In genomic region chr4:184649026-184649970, GRCh38 we compare ENCODE assay signal across 8 cellular contexts. TPM values are rescaled to one million over a fixed set of nuclear protein-coding genes. Genes with fewer than 3 reads are reported as not detected.
DNase-seq lines count a peak whose midpoint lies in the region; ATAC-seq and TF ChIP-seq lines count a peak whose summit lies in the region.

CASP3 (minus strand) TSS chr4:184649447; CDS start chr4:184638453, 10,994 bp downstream.
A gene with protein sequence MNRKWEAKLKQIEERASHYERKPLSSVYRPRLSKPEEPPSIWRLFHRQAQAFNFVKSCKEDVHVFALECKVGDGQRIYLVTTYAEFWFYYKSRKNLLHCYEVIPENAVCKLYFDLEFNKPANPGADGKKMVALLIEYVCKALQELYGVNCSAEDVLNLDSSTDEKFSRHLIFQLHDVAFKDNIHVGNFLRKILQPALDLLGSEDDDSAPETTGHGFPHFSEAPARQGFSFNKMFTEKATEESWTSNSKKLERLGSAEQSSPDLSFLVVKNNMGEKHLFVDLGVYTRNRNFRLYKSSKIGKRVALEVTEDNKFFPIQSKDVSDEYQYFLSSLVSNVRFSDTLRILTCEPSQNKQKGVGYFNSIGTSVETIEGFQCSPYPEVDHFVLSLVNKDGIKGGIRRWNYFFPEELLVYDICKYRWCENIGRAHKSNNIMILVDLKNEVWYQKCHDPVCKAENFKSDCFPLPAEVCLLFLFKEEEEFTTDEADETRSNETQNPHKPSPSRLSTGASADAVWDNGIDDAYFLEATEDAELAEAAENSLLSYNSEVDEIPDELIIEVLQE (plus strand): TSS chr4:184649738. CDS start chr4:184657141, 7,403 bp downstream.

- DNase-seq in BJ (ENCODE audit: low read depth) (peak; percentile 70), GM19240 (ENCODE audit: insufficient read length, low spot score) (peak; percentile 37), NCI-H524 (lab: John Stamatoyannopoulos, UW) (peak; percentile 62 to 91), chondrocyte (ENCODE audit: low spot score) (peak; percentile 99), left colon (peak; percentile 96 to 98)
- DNase-seq in activated CD4-positive, alpha-beta T cell treated with anti-CD3 and anti-CD28 coated beads for 36 hours = peak; percentile 98
- peak; percentile 89 to 96 for DNase-seq in stimulated activated CD4-positive, alpha-beta T cell treated with anti-CD3 and anti-CD28 coated beads, Interleukin-1b, Interleukin-23, amount 100 ng/mL, for 4 hours (ENCODE audit: low read depth in 2 of 2)

- H3K4me3 Mint-ChIP-seq in activated CD4-positive, alpha-beta T cell treated with anti-CD3 and anti-CD28 coated beads for 36 hours = peak within 1 kb of the TSS; percentile 94
- H3K4me3 Mint-ChIP-seq in chondrocyte (ENCODE audit: unreplicated experiment) = peak within 1 kb of the TSS; percentile 81

- POLR2A ChIA-PET in BJ (lab: Charles Lee) = interaction anchor here (0.6 to 0.7 kb wide), 2 partner anchors 69 to 288 kb away, joined by 5 to 6 read pairs; no protein-coding TSS in a partner anchor
- POLR2A ChIA-PET in activated CD4-positive, alpha-beta T cell treated with anti-CD3 and anti-CD28 coated beads for 36 hours (lab: Charles Lee) = interaction anchor here (0.6 to 1.9 kb wide), 5 partner anchors 84 to 382 kb away, joined by 3 to 15 read pairs (median 6); partner anchors contain the start of genes CENPU and IRF2

- peak within 1 kb of the TSS; percentile 76 for H3K4me3 ChIP-seq in BJ (ENCODE audit: low read depth, low read length)

- H3K9me3 Mint-ChIP-seq in activated CD4-positive, alpha-beta T cell treated with anti-CD3 and anti-CD28 coated beads for 36 hours (ENCODE audit: low read depth) = no peaks in the 10 kb centered on the region
- no peaks in the 10 kb centered on the region for H3K9me3 Mint-ChIP-seq in chondrocyte (ENCODE audit: low read depth)

- CTCF ChIA-PET in BJ (lab: Yijun Ruan, JAX) = interaction anchor here (1.0 to 1.1 kb wide), 2 partner anchors 10 to 96 kb away, joined by 3 read pairs; no protein-coding TSS in a partner anchor
- CTCF ChIA-PET in activated CD4-positive, alpha-beta T cell treated with anti-CD3 and anti-CD28 coated beads for 36 hours (lab: Charles Lee) = interaction anchor here (0.7 to 2.7 kb wide), 3 partner anchors 135 to 385 kb away, joined by 3 to 11 read pairs (median 3); no protein-coding TSS in a partner anchor

- intact Hi-C loops in activated CD4-positive, alpha-beta T cell treated with anti-CD3 and anti-CD28 coated beads for 36 hours (cut with DNase I, micrococcal nuclease) = loop anchor here (1.0 to 5.0 kb wide), 20 partner anchors 76 to 1205 kb away; partner anchors contain the start of genes CENPU (in 2 of the 2), IRF2 (in 2 of the 2), ACSL1 (in 1 of the 2) and ANKRD37 (in 1 of the 2)
- intact Hi-C loops in left colon (cut with DNase I, micrococcal nuclease) = loop anchor here in 1 of 2 donors (10.0 kb wide), 1 partner anchor 76 kb away; no protein-coding TSS in a partner anchor

- TF ChIP-seq CTCF in BJ (IDR thresholded peaks at IDR 0.05; ENCODE audit: insufficient read depth, low read depth, low read length) (peak; percentile 32; the same call in 1 of the 2 replicates), chondrocyte (IDR thresholded peaks at IDR 0.05) (peak; percentile 71)

- no peaks in the 10 kb centered on the region for H3K27me3 Mint-ChIP-seq in activated CD4-positive, alpha-beta T cell treated with anti-CD3 and anti-CD28 coated beads for 36 hours
- H3K27me3 Mint-ChIP-seq in chondrocyte (ENCODE audit: low read depth) = no peaks in the 10 kb centered on the region

- H3K27me3 ChIP-seq in BJ (ENCODE audit: control insufficient read depth, insufficient read depth, low read length) = no peaks in the 10 kb centered on the region

- H3K36me3 Mint-ChIP-seq in activated CD4-positive, alpha-beta T cell treated with anti-CD3 and anti-CD28 coated beads for 36 hours (ENCODE audit: low read depth) = peaks cover 47% of the 10 kb centered on the region
- no peaks in the 10 kb centered on the region for H3K36me3 Mint-ChIP-seq in chondrocyte (ENCODE audit: low read depth)

- peak within 1 kb of the TSS; percentile 95 for H3K27ac Mint-ChIP-seq in activated CD4-positive, alpha-beta T cell treated with anti-CD3 and anti-CD28 coated beads for 36 hours
- peak within 1 kb of the TSS; percentile 95 for H3K27ac Mint-ChIP-seq in chondrocyte (ENCODE audit: unreplicated experiment)

- peak; percentile 73 for ATAC-seq in HG03457 (IDR thresholded peaks at IDR 0.05; ENCODE audit: unreplicated experiment)
- peak; percentile 88 for ATAC-seq in activated CD4-positive, alpha-beta T cell treated with anti-CD3 and anti-CD28 coated beads for 36 hours
- ATAC-seq in left colon = peak; percentile 87

- H3K4me1 Mint-ChIP-seq in activated CD4-positive, alpha-beta T cell treated with anti-CD3 and anti-CD28 coated beads for 36 hours = peaks cover 51% of the 10 kb centered on the region
- peaks cover 68% of the 10 kb centered on the region for H3K4me1 Mint-ChIP-seq in chondrocyte (ENCODE audit: low read depth)

- H3K36me3 ChIP-seq in BJ (ENCODE audit: control insufficient read depth, insufficient read depth, low read length) = no peaks in the 10 kb centered on the region

RNA-seq across cellular contexts. Expression of gene CASP3, which starts in this region (rescaled TPM):
- 20.5 and 32.3 TPM in 2 replicates for polyA plus RNA-seq in BJ (2011; rRNA removed)
- 11.0 and 24.3 TPM in 2 replicates for polyA minus RNA-seq in BJ (2011; rRNA and poly(A)+ RNA removed)
- 10 to 100 TPM; 44.3 to 65.7 TPM for total RNA-seq in activated CD4-positive, alpha-beta T cell treated with anti-CD3 and anti-CD28 coated beads for 36 hours
- total RNA-seq in chondrocyte (27.4 to 31.8 TPM (median 31.5 TPM) in 3 replicates), left colon (10 to 100 TPM; 43.4 to 50.2 TPM)

RNA-seq across cellular contexts. Expression of the second gene that starts in this region (rescaled TPM):
- polyA plus RNA-seq in BJ (2011; rRNA removed) = 6.0 and 15.6 TPM in 2 replicates
- polyA minus RNA-seq in BJ (2011; rRNA and poly(A)+ RNA removed) = 2.8 and 3.3 TPM in 2 replicates
- 10 to 100 TPM; 20.4 to 24.3 TPM for total RNA-seq in activated CD4-positive, alpha-beta T cell treated with anti-CD3 and anti-CD28 coated beads for 36 hours
- total RNA-seq in chondrocyte = 11.3 to 14.5 TPM (median 12.7 TPM) in 3 replicates
- total RNA-seq in left colon = 10 to 100 TPM; 13.1 to 23.4 TPM

Comparison
In these comparisons a context has a peak if more than half of its experiments do, and no peak if none do; other contexts are left out.
1. Peak in every context shown above with its lines: DNase-seq, ATAC-seq and H3K4me3 ChIP-seq.
2. DNase-seq: peak in every context shown above with its lines; median percentile 99 in chondrocyte; 98 in activated CD4-positive, alpha-beta T cell treated with anti-CD3 and anti-CD28 coated beads for 36 hours; 97 in left colon; 92 in stimulated activated CD4-positive, alpha-beta T cell treated with anti-CD3 and anti-CD28 coated beads, Interleukin-1b, Interleukin-23, amount 100 ng/mL, for 4 hours; 76 in NCI-H524; 70 in BJ; 37 in GM19240.